Comparison of ENCODE assay signal across 8 cellular contexts in the genomic region with DNA sequence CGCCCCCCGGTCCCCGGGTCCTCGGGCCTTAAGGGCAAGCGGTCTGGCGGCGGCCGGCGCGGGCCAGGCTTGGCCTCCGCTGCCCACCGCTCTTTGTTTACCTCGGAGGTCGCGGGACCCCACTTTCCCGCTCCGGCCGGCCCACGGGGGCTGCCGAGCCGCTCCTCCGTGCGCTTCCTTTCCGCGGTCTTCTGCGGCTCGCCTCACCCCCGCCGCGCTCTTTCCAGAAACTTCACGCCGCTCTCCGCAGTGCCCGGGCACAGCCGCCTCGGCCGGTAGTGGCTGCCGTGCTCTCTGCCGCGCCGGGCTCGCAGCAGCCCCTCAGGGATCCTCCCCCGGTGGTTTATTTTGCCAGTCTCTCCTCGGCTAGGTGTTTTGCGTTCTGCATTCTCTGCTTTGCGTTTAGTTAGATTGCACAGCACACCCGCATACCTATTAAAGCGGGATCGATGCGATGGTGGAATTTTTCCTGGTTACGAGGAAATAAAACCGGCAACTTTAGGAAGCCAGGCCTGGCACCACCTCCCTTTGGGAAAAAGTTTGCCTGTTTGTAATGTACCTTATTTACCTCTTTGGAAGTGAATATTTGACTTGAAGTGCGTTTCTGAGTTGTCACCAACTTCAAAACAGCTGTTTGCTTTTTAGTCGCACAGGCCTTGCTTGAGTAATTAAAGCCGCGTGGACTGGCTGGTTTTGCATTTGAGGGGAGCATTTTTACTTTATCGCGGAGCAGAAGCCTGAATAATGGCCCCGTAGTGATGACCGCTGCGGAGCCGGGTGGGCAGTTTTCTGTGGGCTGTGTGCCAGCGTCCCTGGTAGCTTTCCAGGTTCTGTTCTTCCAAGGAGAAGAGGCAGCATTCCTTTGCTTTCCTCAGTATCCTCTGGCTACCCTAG. TPM values are rescaled to one million over a fixed set of nuclear protein-coding genes. Genes with fewer than 3 reads are reported as not detected.
A peak's percentile ranks its signal among the peaks of the same experiment; 100 is the strongest.
DNase-seq lines count a peak whose midpoint lies in the region; ATAC-seq and TF ChIP-seq lines count a peak whose summit lies in the region.

No MANE protein-coding gene starts in this region.

- peak; percentile 64 for DNase-seq in BE2C
- DNase-seq in SK-N-DZ (ENCODE audit: low spot score): peak; percentile 24
- peak; percentile 62 for DNase-seq in activated naive CD8-positive, alpha-beta T cell treated with anti-CD3 and anti-CD28 coated beads for 36 hours
- peak; percentile 82 for DNase-seq in cardiac septum (ENCODE audit: low spot score)
- peak; percentile 21 to 48 for DNase-seq in trophoblast cell
- DNase-seq in uterus: peak; percentile 35 to 44

- H4K12ac ChIP-seq in trophoblast cell (ENCODE audit: low read depth, low read length): peak overlapping the region; percentile 75

- peak overlapping the region; percentile 98 for H3K9ac ChIP-seq in trophoblast cell (ENCODE audit: low read length)

- H2BK5ac ChIP-seq in trophoblast cell (ENCODE audit: low read depth, low read length, poor library complexity): no peak overlapping the region

- no peaks in the 10 kb centered on the region for H3K9me3 Mint-ChIP-seq in activated naive CD8-positive, alpha-beta T cell treated with anti-CD3 and anti-CD28 coated beads for 36 hours

- H3K27me3 Mint-ChIP-seq in activated naive CD8-positive, alpha-beta T cell treated with anti-CD3 and anti-CD28 coated beads for 36 hours: peaks cover 3% of the 10 kb centered on the region

- H3K14ac ChIP-seq in trophoblast cell (ENCODE audit: low read length): peak overlapping the region; percentile 71

- peak overlapping the region; percentile 94 for H3K4me3 Mint-ChIP-seq in activated naive CD8-positive, alpha-beta T cell treated with anti-CD3 and anti-CD28 coated beads for 36 hours

- H3K4me2 ChIP-seq in trophoblast cell (ENCODE audit: low read length): peak overlapping the region; percentile 73

- peak overlapping the region; percentile 41 for H4K91ac ChIP-seq in trophoblast cell (ENCODE audit: low read depth, low read length)

- H2BK120ac ChIP-seq in trophoblast cell (ENCODE audit: insufficient read depth, low read length, poor library complexity): peak overlapping the region; percentile 35

- H3K27ac Mint-ChIP-seq in activated naive CD8-positive, alpha-beta T cell treated with anti-CD3 and anti-CD28 coated beads for 36 hours: peak overlapping the region; percentile 94

- TF ChIP-seq POLR2A in uterus (IDR thresholded peaks at IDR 0.05): no peak

- H3K79me1 ChIP-seq in trophoblast cell (ENCODE audit: low read length): peaks cover 5% of the 10 kb centered on the region

- peaks cover 35% of the 10 kb centered on the region for H3K4me1 Mint-ChIP-seq in activated naive CD8-positive, alpha-beta T cell treated with anti-CD3 and anti-CD28 coated beads for 36 hours

- TF ChIP-seq CTCF in BE2C (IDR thresholded peaks at IDR 0.05; ENCODE audit: low read depth, low read length) (no peak), uterus (IDR thresholded peaks at IDR 0.05) (no peak)

- H3K4me1 ChIP-seq in BE2C (no peaks in the 10 kb centered on the region; the same call in 1 of the 2 replicates), trophoblast cell (ENCODE audit: control insufficient read depth in 1 of 2, insufficient read depth in 2 of 2, low read length in 2 of 2) (no peaks in the 10 kb centered on the region), uterus (no peaks in the 10 kb centered on the region)

- H3K4ac ChIP-seq in trophoblast cell (ENCODE audit: low read depth, low read length): peak overlapping the region; percentile 91

- ATAC-seq in GM19328 (IDR thresholded peaks at IDR 0.05; ENCODE audit: unreplicated experiment) (peak; percentile 48), HG03457 (IDR thresholded peaks at IDR 0.05; ENCODE audit: unreplicated experiment) (peak; percentile 37)

- H3K4me3 ChIP-seq in BE2C (ENCODE audit: low read depth, low read length) (peak overlapping the region; percentile 100), trophoblast cell (ENCODE audit: low read depth, low read length) (peak overlapping the region; percentile 97), uterus (peak overlapping the region; percentile 79 to 96)

- H3K23ac ChIP-seq in trophoblast cell (ENCODE audit: low read length): no peak overlapping the region

- no peak overlapping the region for H2AK5ac ChIP-seq in trophoblast cell (ENCODE audit: low read length)

- H3K36me3 ChIP-seq in BE2C (peaks cover 3% of the 10 kb centered on the region; the same call in 1 of the 2 replicates), trophoblast cell (ENCODE audit: control insufficient read depth in 1 of 2, insufficient read depth in 2 of 2, low read length in 2 of 2) (no peaks in the 10 kb centered on the region), uterus (no peaks in the 10 kb centered on the region)

- H2BK12ac ChIP-seq in trophoblast cell (ENCODE audit: low read length): no peak overlapping the region

- peak overlapping the region; percentile 58 for H3K18ac ChIP-seq in trophoblast cell (ENCODE audit: low read length)

- peaks cover 19% of the 10 kb centered on the region for H3K36me3 Mint-ChIP-seq in activated naive CD8-positive, alpha-beta T cell treated with anti-CD3 and anti-CD28 coated beads for 36 hours

- H3K9me3 ChIP-seq in BE2C (no peaks in the 10 kb centered on the region), trophoblast cell (ENCODE audit: insufficient read depth, low read depth, low read length) (no peaks in the 10 kb centered on the region), uterus (no peaks in the 10 kb centered on the region)

- intact Hi-C loops in cardiac septum (cut with DNase I): loop anchor here (2.0 kb wide), 1 partner anchor 251 kb away; a partner anchor contains a TSS
- intact Hi-C loops in uterus (cut with DNase I; ENCODE audit: low total_unique reads): no loop called here

- H3K27me3 ChIP-seq in BE2C: no peaks in the 10 kb centered on the region
- H3K27me3 ChIP-seq in trophoblast cell (ENCODE audit: insufficient read depth, low read length): no peaks in the 10 kb centered on the region
- H3K27me3 ChIP-seq in uterus: no peaks in the 10 kb centered on the region

- peak overlapping the region; percentile 87 for H4K8ac ChIP-seq in trophoblast cell (ENCODE audit: low read depth, low read length)

- peak overlapping the region; percentile 43 for H3K27ac ChIP-seq in trophoblast cell (ENCODE audit: low read depth, low read length)
- H3K27ac ChIP-seq in uterus: peak overlapping the region; percentile 93 to 99

- peaks cover 14% of the 10 kb centered on the region for H3K79me2 ChIP-seq in trophoblast cell (ENCODE audit: control insufficient read depth, insufficient read depth, low read length, poor library complexity)

- H2AFZ ChIP-seq in trophoblast cell (ENCODE audit: insufficient read depth, low read length, poor library complexity): peak overlapping the region; percentile 77

- no CpG with 5 or more reads among the region's 63 CpGs for WGBS in trophoblast cell (ENCODE audit: extremely low coverage, insufficient coverage, insufficient read length)

RNA-seq across cellular contexts. Expression of a gene that starts 0.8 kb away (rescaled TPM):
- polyA plus RNA-seq in BE2C (2012; ENCODE audit: insufficient read depth, insufficient read length, low read depth): 12.2 TPM
- polyA plus RNA-seq in SK-N-DZ (2014; cell fraction: cytosol; rRNA removed): 26.2 and 32.4 TPM in 2 replicates
- polyA plus RNA-seq in SK-N-DZ (2014; cell fraction: nucleus; rRNA removed): 74.5 and 111 TPM in 2 replicates
- total RNA-seq in activated naive CD8-positive, alpha-beta T cell treated with anti-CD3 and anti-CD28 coated beads for 36 hours: 10 to 100 TPM; 29.1 to 33.5 TPM
- 10.2 TPM for total RNA-seq in cardiac septum
- polyA plus RNA-seq in trophoblast cell (2013): 8.5 and 10.0 TPM in 2 replicates
- 10 to 100 TPM; 25.4 to 62.2 (median 46.5) TPM for total RNA-seq in uterus

RNA-seq across cellular contexts. Expression of a gene that starts 48.5 kb away (rescaled TPM):
- 7.2 TPM for polyA plus RNA-seq in BE2C (2012; ENCODE audit: insufficient read depth, insufficient read length, low read depth)
- 25.5 and 47.6 TPM in 2 replicates for polyA plus RNA-seq in SK-N-DZ (2014; cell fraction: cytosol; rRNA removed)
- polyA plus RNA-seq in SK-N-DZ (2014; cell fraction: nucleus; rRNA removed): 43.0 and 61.8 TPM in 2 replicates
- 10 to 100 TPM; 18.8 to 19.7 TPM for total RNA-seq in activated naive CD8-positive, alpha-beta T cell treated with anti-CD3 and anti-CD28 coated beads for 36 hours
- total RNA-seq in cardiac septum (8.5 TPM), uterus (10 to 100 TPM in 3 of 4 donors, 1 to 10 TPM in 1; 4.1 to 24.1 (median 13.9) TPM)
- polyA plus RNA-seq in trophoblast cell (2013): 12.3 and 13.6 TPM in 2 replicates

Comparison
In these comparisons a context has a peak if more than half of its experiments do, and no peak if none do; other contexts are left out.
1. Peak in every context shown above with its lines: DNase-seq, ATAC-seq, H3K4me3 ChIP-seq and H3K27ac ChIP-seq.
2. DNase-seq: peak in every context shown above with its lines; median percentile 82 in cardiac septum; 64 in BE2C; 62 in activated naive CD8-positive, alpha-beta T cell treated with anti-CD3 and anti-CD28 coated beads for 36 hours; 40 in uterus; 34 in trophoblast cell; 24 in SK-N-DZ.